29 cellular contexts compared by ENCODE assay signal in the genomic region with DNA sequence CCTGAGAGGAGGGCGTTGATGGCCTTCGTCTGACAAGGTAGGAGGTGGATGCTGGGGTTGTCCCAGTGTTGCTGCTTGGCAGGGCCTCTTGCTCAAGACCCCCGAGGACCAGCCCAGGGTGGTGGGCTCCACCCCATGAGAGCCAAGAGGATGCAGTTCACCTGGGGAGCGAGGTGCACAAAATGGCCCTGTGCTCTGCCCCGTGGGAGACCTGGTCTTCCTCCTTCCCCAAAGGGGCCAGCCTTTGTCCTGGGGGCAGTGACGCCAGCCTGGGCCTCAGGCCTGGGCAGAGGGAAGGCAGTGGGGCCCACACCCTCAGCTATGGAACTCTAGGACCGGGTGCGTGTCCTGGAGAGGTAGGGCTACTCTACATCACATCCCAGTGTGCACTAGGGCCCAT.
"Had no signal": no experiment of that assay in that cellular context is flagged by ENCODE, and none has a peak within 500 bp of the region (broad histone marks: within the 10 kb centered on the region; RNA-seq: fewer than 3 reads in every experiment).

No MANE protein-coding gene starts in this region.

- H3K36me3 ChIP-seq: adrenal gland, esophagus muscularis mucosa, gastrocnemius medialis, heart right ventricle, WERI-Rb-1 had no signal

- ATAC-seq: activated CD4-positive, CD25-positive, alpha-beta regulatory T cell treated with anti-CD3 and anti-CD28 coated beads, Interleukin-2, amount 50 U/mL, for 24 hours; activated CD8-positive, alpha-beta T cell treated with anti-CD3 and anti-CD28 coated beads for 36 hours; activated T-cell treated with anti-CD3 and anti-CD28 coated beads, Interleukin-2, amount 50 U/mL, for 4 hours; activated T-helper 17 cell treated with anti-CD3 and anti-CD28 coated beads, Interleukin-2, amount 50 U/mL, for 72 hours; body of pancreas; effector memory CD8-positive, alpha-beta T cell; foreskin keratinocyte; gastrocnemius medialis; heart right ventricle had no signal

- H3K27ac ChIP-seq: adrenal gland, body of pancreas, esophagus muscularis mucosa, foreskin keratinocyte, gastrocnemius medialis, heart right ventricle, WERI-Rb-1 had no signal

- H3K9me3 ChIP-seq: adrenal gland, body of pancreas, esophagus muscularis mucosa, gastrocnemius medialis, heart right ventricle had no signal

- H3K27me3 ChIP-seq: adrenal gland, body of pancreas, foreskin keratinocyte, gastrocnemius medialis had no signal

- H3K4me3 ChIP-seq: adrenal gland, body of pancreas, esophagus muscularis mucosa, gastrocnemius medialis, heart right ventricle had no signal

- H3K4me1 ChIP-seq: adrenal gland, body of pancreas, esophagus muscularis mucosa, foreskin keratinocyte, gastrocnemius medialis, heart right ventricle had no signal

- DNase-seq: activated B cell treated with CpG ODN at 0.5 μM for 24 hours; activated CD4-positive, alpha-beta T cell treated with anti-CD3 and anti-CD28 coated beads for 48 hours; activated CD4-positive, alpha-beta T cell treated with anti-CD3 and anti-CD28 coated beads, Interleukin-2, amount 50 U/mL, for 1 hour; activated CD4-positive, alpha-beta T cell treated with anti-CD3 and anti-CD28 coated beads, Interleukin-2, amount 50 U/mL, for 48 hours; activated CD8-positive, alpha-beta memory T cell treated with anti-CD3 and anti-CD28 coated beads for 24 hours; activated CD8-positive, alpha-beta T cell treated with anti-CD3 and anti-CD28 coated beads for 36 hours; activated effector memory CD4-positive, alpha-beta T cell treated with Interleukin-2 at 50 U/mL for 16 hours; activated gamma-delta T cell treated with Interleukin-2 at 50 U/mL for 16 hours; activated naive CD4-positive, alpha-beta T cell treated with anti-CD3 and anti-CD28 coated beads, Interleukin-2, amount 50 U/mL, for 16 hours; activated naive CD4-positive, alpha-beta T cell treated with Interleukin-2 at 50 U/mL for 16 hours; activated naive CD8-positive, alpha-beta T cell treated with anti-CD3 and anti-CD28 coated beads, Interleukin-2, amount 50 U/mL, for 24 hours; activated T-cell treated with anti-CD3 and anti-CD28 coated beads, Interleukin-2, amount 50 U/mL, for 4 hours; adrenal gland; aorta; body of pancreas; cortex of kidney; dermis blood vessel endothelial cell; effector CD4-positive, alpha-beta T cell; effector memory CD8-positive, alpha-beta T cell; erythroblast; foreskin keratinocyte; gastrocnemius medialis; heart right ventricle; T-helper 17 cell; T1000; WERI-Rb-1 had no signal
